13 cellular contexts compared by ENCODE assay signal in the genomic region with DNA sequence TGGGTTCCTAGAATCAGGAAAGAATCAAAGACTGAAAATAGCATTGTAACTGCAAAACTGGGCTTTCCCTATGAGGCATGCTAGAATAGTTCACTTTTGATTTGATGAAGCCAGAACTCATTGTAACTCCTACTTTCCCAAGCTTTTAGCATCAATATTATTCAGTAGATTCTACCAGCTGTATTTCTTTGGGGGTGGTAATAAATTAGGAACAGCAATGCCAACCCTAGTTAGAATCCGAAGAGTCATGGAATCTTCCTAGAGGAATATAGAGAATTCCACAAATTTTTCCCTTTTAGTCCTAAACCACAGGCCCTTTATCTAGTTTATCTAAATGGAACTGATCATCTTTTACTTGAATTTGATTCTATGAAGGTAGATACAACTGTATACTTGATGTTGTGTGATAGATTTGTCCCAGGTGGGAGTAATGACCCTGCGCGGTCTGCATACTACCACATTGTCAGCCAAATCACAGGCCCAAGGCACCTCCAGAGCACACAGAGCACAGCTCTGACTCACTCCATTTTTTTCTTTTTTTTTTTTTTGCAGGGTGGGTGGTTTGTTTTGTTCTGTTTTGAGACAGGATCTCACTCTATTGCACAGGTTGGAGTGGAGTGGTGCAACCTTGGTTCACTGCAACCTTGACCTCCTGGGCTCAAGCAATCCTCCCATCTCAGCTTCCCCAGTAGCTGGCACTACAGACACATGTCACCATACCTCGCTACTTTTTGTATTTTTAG.
DNase-seq lines count a peak whose midpoint lies in the region; ATAC-seq and TF ChIP-seq lines count a peak whose summit lies in the region.
"Had no signal": no experiment of that assay in that cellular context is flagged by ENCODE, and none has a peak within 500 bp of the region (broad histone marks: within the 10 kb centered on the region; RNA-seq: fewer than 3 reads in every experiment).

No MANE protein-coding gene starts in this region.

- peaks cover 21% of the 10 kb centered on the region for H3K27me3 Mint-ChIP-seq in activated T-cell treated with anti-CD3 and anti-CD28 coated beads, Interleukin-2, amount 50 U/mL, for 24 hours
- peaks cover 8 to 20% of the 10 kb centered on the region in 2 donors for H3K27me3 Mint-ChIP-seq in T-cell

- peaks cover 8% of the 10 kb centered on the region for H3K9me3 Mint-ChIP-seq in activated T-cell treated with anti-CD3 and anti-CD28 coated beads, Interleukin-2, amount 50 U/mL, for 24 hours
- peaks cover 6 to 12% (median 10%) of the 10 kb centered on the region in 3 donors for H3K9me3 Mint-ChIP-seq in T-cell

- H3K36me3 Mint-ChIP-seq in activated T-cell treated with anti-CD3 and anti-CD28 coated beads, Interleukin-2, amount 50 U/mL, for 24 hours (ENCODE audit: low read depth) = no peaks in the 10 kb centered on the region
- H3K36me3 Mint-ChIP-seq in T-cell = peaks cover 5% of the 10 kb centered on the region

- H3K27ac ChIP-seq in RWPE2 (ENCODE audit: poor library complexity, severe bottlenecking) = peak overlapping the region; percentile 43
- peak overlapping the region in 5 of 59 donors; percentile 2 to 62 (median 15) for H3K27ac ChIP-seq in dorsolateral prefrontal cortex
- H3K27ac ChIP-seq in RWPE1 = no peak overlapping the region
- H3K27ac ChIP-seq: ovary had no signal

- POLR2A ChIA-PET in T-cell (lab: Charles Lee) (no interaction called here), RWPE1 (lab: Yijun Ruan, JAX; ENCODE audit: low non-redundant PET) (no interaction called here)

- intact Hi-C loops in dorsolateral prefrontal cortex (cut with DNase I) = no loop called here

- H3K4me1 ChIP-seq in RWPE2 (ENCODE audit: insufficient read depth, poor library complexity, severe bottlenecking) = peaks cover 24% of the 10 kb centered on the region

- CTCF ChIA-PET in T-cell (lab: Charles Lee) = no interaction called here
- CTCF ChIA-PET in RWPE1 (lab: Yijun Ruan, JAX) = interaction anchor here (0.5 to 0.6 kb wide), 2 partner anchors 12 to 29 kb away, joined by 3 read pairs; no protein-coding TSS in a partner anchor

- ATAC-seq in GM21619 (IDR thresholded peaks at IDR 0.05; ENCODE audit: unreplicated experiment) = peak; percentile 39
- ATAC-seq in RWPE2 (ENCODE audit: low read depth) = peak; percentile 27; the same call in 1 of the 3 replicates
- ATAC-seq in T-cell (replicated peaks in 1 of 4) = no peak

- no peaks in the 10 kb centered on the region for H3K9me3 ChIP-seq in RWPE2 (ENCODE audit: severe bottlenecking)
- H3K9me3 ChIP-seq: ovary had no signal

- H3K36me3 ChIP-seq in RWPE2 (ENCODE audit: low read depth) = no peaks in the 10 kb centered on the region
- H3K36me3 ChIP-seq: ovary had no signal

- H3K27me3 ChIP-seq in RWPE2 (ENCODE audit: insufficient read depth, poor library complexity, severe bottlenecking) = no peaks in the 10 kb centered on the region
- peaks cover 0 to 4% (median 0%) of the 10 kb centered on the region in 45 donors for H3K27me3 ChIP-seq in dorsolateral prefrontal cortex
- H3K27me3 ChIP-seq: ovary had no signal

- H3K4me3 ChIP-seq in RWPE2 (ENCODE audit: severe bottlenecking) = no peak overlapping the region
- H3K4me3 ChIP-seq in dorsolateral prefrontal cortex = no peak overlapping the region
- H3K4me3 ChIP-seq: ovary had no signal

- DNase-seq in EH (ENCODE audit: low read depth) (peak; percentile 86), RWPE2 (ENCODE audit: low spot score) (no peak), iris pigment epithelial cell (ENCODE audit: low read depth) (peak; percentile 88), T-cell (no peak), dorsolateral prefrontal cortex (no peak), RWPE1 (ENCODE audit: low spot score) (no peak)
- no peak for DNase-seq in activated T-cell treated with anti-CD3 and anti-CD28 coated beads, Interleukin-2, amount 50 U/mL, for 24 hours
- DNase-seq: CD8-positive, alpha-beta memory T cell; effector memory CD4-positive, alpha-beta T cell; NCI-H82; ovary; T-helper 2 cell had no signal

- peaks cover 7% of the 10 kb centered on the region for H3K4me1 Mint-ChIP-seq in activated T-cell treated with anti-CD3 and anti-CD28 coated beads, Interleukin-2, amount 50 U/mL, for 24 hours (ENCODE audit: low read depth)
- peaks cover 7 to 10% (median 9%) of the 10 kb centered on the region in 3 donors for H3K4me1 Mint-ChIP-seq in T-cell

- no peak overlapping the region for H3K27ac Mint-ChIP-seq in activated T-cell treated with anti-CD3 and anti-CD28 coated beads, Interleukin-2, amount 50 U/mL, for 24 hours
- H3K27ac Mint-ChIP-seq in T-cell = no peak overlapping the region
- H3K27ac Mint-ChIP-seq: CD8-positive, alpha-beta memory T cell had no signal

- H3K4me3 Mint-ChIP-seq in activated T-cell treated with anti-CD3 and anti-CD28 coated beads, Interleukin-2, amount 50 U/mL, for 24 hours = no peak overlapping the region
- no peak overlapping the region for H3K4me3 Mint-ChIP-seq in T-cell
- H3K4me3 Mint-ChIP-seq: CD8-positive, alpha-beta memory T cell had no signal

- TF ChIP-seq CTCF in RWPE2 (IDR thresholded peaks at IDR 0.05; ENCODE audit: poor library complexity, severe bottlenecking) = no peak
- TF ChIP-seq CTCF in dorsolateral prefrontal cortex (IDR thresholded peaks at IDR 0.05 in 54 of 56, conservative IDR thresholded peaks at IDR 0.05 in 2 of 56; ENCODE audit: low read depth in 1 of 56, partially characterized antibody in 56 of 56) = no peak
- TF ChIP-seq CTCF in RWPE1 (conservative IDR thresholded peaks at IDR 0.05; ENCODE audit: low read depth) = no peak

Comparison
In these comparisons a context has a peak if more than half of its experiments do, and no peak if none do; other contexts are left out.
1. DNase-seq: peak in EH (single experiment) and iris pigment epithelial cell (single experiment); none in RWPE2 (single experiment), activated T-cell treated with anti-CD3 and anti-CD28 coated beads, Interleukin-2, amount 50 U/mL, for 24 hours (single experiment), T-cell (0 of 34), dorsolateral prefrontal cortex (0 of 10) and RWPE1 (single experiment).
2. ATAC-seq: peak in GM21619 (single experiment) and RWPE2 (single experiment); none in T-cell (0 of 4).